In the genomic region with DNA sequence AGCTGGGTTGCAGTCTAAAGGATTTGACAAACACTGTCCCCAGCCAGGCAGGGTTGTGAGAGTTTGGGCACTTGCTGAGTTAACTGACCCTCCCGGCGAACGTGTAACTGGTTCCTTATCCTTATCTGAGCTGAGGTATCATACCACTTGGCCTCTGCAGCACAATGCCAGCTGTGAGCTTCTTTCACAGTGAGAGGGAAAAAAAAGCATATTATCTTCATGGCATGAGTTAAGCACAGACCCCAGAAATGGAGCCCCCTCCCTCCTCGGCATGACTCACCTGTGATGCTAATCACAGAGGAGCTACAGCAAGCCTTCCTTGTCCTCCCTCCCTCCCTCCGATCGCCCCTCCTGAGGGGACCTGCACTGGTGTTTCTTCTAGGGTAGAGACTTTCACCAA, we compare ENCODE assay signal across 22 cellular contexts.
DNase-seq lines count a peak whose midpoint lies in the region; ATAC-seq, FAIRE-seq and TF ChIP-seq lines count a peak whose summit lies in the region.
"Had no signal": no experiment of that assay in that cellular context is flagged by ENCODE, and none has a peak within 500 bp of the region (broad histone marks: within the 10 kb centered on the region; RNA-seq: fewer than 3 reads in every experiment).

No MANE protein-coding gene starts in this region.

- TF ChIP-seq POLR2A in H1 (IDR thresholded peaks at IDR 0.05; ENCODE audit: control extremely low read depth in 1 of 2, low read depth in 2 of 2, low read length in 2 of 2): no peak

- WGBS in H1 (ENCODE audit: extremely low coverage in 1 of 2, insufficient coverage in 1 of 2, insufficient read length in 1 of 2, insufficient replicate concordance in 2 of 2, low coverage in 1 of 2, low lambda C conversion rate in 2 of 2, missing lambda C conversion rate in 1 of 2), 2 experiments: 86% methylated on average over 6 of the region's 6 CpGs; no CpG with 5 or more reads in 1 of the 2 experiments
- no CpG with 5 or more reads among the region's 6 CpGs for WGBS in neuronal stem cell (ENCODE audit: extremely low coverage in 2 of 2, insufficient read length in 2 of 2, insufficient replicate concordance in 1 of 2), 2 donors

- TF ChIP-seq CTCF in right atrium auricular region (IDR thresholded peaks at IDR 0.05): no peak
- no peak for TF ChIP-seq CTCF in H1 (IDR thresholded peaks at IDR 0.05; ENCODE audit: control extremely low read depth in 1 of 3, insufficient read depth in 1 of 3, low read depth in 1 of 3, low read length in 3 of 3)

- H3K4ac ChIP-seq in H1 (replicated peaks; ENCODE audit: insufficient read length, low read depth, low read length) (no peak overlapping the region), neuronal stem cell (ENCODE audit: low read length) (no peak overlapping the region)

- H2BK12ac ChIP-seq in H1 (ENCODE audit: low read depth, low read length) (no peak overlapping the region), neuronal stem cell (ENCODE audit: low read length) (no peak overlapping the region)

- H3K27ac ChIP-seq in right atrium auricular region (no peak overlapping the region), H1 (ENCODE audit: low read depth, low read length) (no peak overlapping the region), neuronal stem cell (replicated peaks; ENCODE audit: low read length) (no peak overlapping the region)
- H3K27ac ChIP-seq: SJSA1 had no signal

- no peak for FAIRE-seq in H1 (lab: Jason Lieb, UNC)

- no peak overlapping the region for H3K23ac ChIP-seq in H1 (ENCODE audit: insufficient read length)
- H3K23ac ChIP-seq in neuronal stem cell (ENCODE audit: low read depth, low read length, poor library complexity): no peak overlapping the region

- POLR2A ChIA-PET in H1 (lab: Charles Lee; ENCODE audit: partially characterized antibody): no interaction called here

- TF ChIP-seq RAD21 in H1 (IDR thresholded peaks at IDR 0.05 in 1 of 2, conservative IDR thresholded peaks at IDR 0.05 in 1 of 2; ENCODE audit: low read depth in 2 of 2, low read length in 2 of 2): no peak

- H3K4me2 ChIP-seq in H1 (ENCODE audit: insufficient read depth in 1 of 2, low read depth in 2 of 2, low read length in 2 of 2): no peak overlapping the region
- no peak overlapping the region for H3K4me2 ChIP-seq in neuronal stem cell (ENCODE audit: insufficient read depth, low read length, poor library complexity, severe bottlenecking)

- H3K79me2 ChIP-seq in H1 (ENCODE audit: control insufficient read depth in 1 of 2, insufficient read depth in 2 of 2, low read length in 2 of 2): no peaks in the 10 kb centered on the region

- H3K23me2 ChIP-seq in H1 (ENCODE audit: low read depth, low read length): no peaks in the 10 kb centered on the region

- no peaks in the 10 kb centered on the region for H3K36me3 ChIP-seq in right atrium auricular region
- H3K36me3 ChIP-seq in H1 (ENCODE audit: control insufficient read depth in 2 of 4, insufficient read depth in 4 of 4, low read length in 3 of 4): no peaks in the 10 kb centered on the region
- H3K36me3 ChIP-seq in neuronal stem cell (replicated peaks in 1 of 2; ENCODE audit: control insufficient read depth in 2 of 2, insufficient read depth in 2 of 2, low read length in 2 of 2): no peaks in the 10 kb centered on the region
- H3K36me3 ChIP-seq: Peyer's patch, SJSA1 had no signal

- H4K91ac ChIP-seq in H1 (replicated peaks; ENCODE audit: insufficient read length, low read length) (no peak overlapping the region), neuronal stem cell (ENCODE audit: low read depth, low read length, poor library complexity) (no peak overlapping the region)

- H4K8ac ChIP-seq in H1 (ENCODE audit: extremely low read depth, insufficient read depth, low read length) (no peak overlapping the region), neuronal stem cell (ENCODE audit: low read depth, low read length) (no peak overlapping the region)

- H3K18ac ChIP-seq in H1 (ENCODE audit: extremely low read depth, low read length) (no peak overlapping the region), neuronal stem cell (ENCODE audit: low read length) (peak overlapping the region; percentile 27)

- H2AK5ac ChIP-seq in H1 (ENCODE audit: low read depth, low read length) (no peak overlapping the region), neuronal stem cell (ENCODE audit: low read depth, low read length) (no peak overlapping the region)

- H3K79me1 ChIP-seq in H1 (ENCODE audit: low read depth, low read length): no peaks in the 10 kb centered on the region
- H3K79me1 ChIP-seq in neuronal stem cell (ENCODE audit: low read depth, low read length): no peaks in the 10 kb centered on the region

- 0 out of 2 replicates have a peak overlapping the region, but pooled peaks have one; percentile 3 for H2AFZ ChIP-seq in H1 (ENCODE audit: low read length)
- no peak overlapping the region for H2AFZ ChIP-seq in neuronal stem cell (ENCODE audit: low read length)

- DNase-seq in Right ventricle myocardium inferior (ENCODE audit: missing footprints) (peak; percentile 42), right atrium auricular region (ENCODE audit: low spot score) (no peak), H1 (ENCODE audit: low read depth in 1 of 2, low spot score in 2 of 2) (no peak), neuronal stem cell (ENCODE audit: low spot score) (no peak), HPDE6-E6E7 (ENCODE audit: extremely low spot score) (no peak), posterior vena cava (ENCODE audit: low spot score) (no peak)
- DNase-seq: 8988T; AML-193; C1 segment of cervical spinal cord; CD8-positive, alpha-beta memory T cell; EL; GF-D8; KG1; NCI-H1105; NCI-H2081 treated with DMSO at 0.1 percent for 48 hours; NCI-H2171 treated with DMSO at 0.1 percent for 48 hours; NCI-H524 treated with DMSO at 0.1 percent for 48 hours; NCI-H82; Peyer's patch had no signal

- H3K9ac ChIP-seq in H1 (replicated peaks in 1 of 4; ENCODE audit: extremely low read depth in 1 of 4, low read depth in 3 of 4, low read length in 3 of 4) (no peak overlapping the region), neuronal stem cell (ENCODE audit: low read depth, low read length, poor library complexity) (no peak overlapping the region)

- CTCF ChIA-PET in H1 (lab: Charles Lee; ENCODE audit: partially characterized antibody): interaction anchor here (0.7 to 2.1 kb wide), 4 partner anchors 11 to 87 kb away, joined by 3 to 6 read pairs (median 4); no protein-coding TSS in a partner anchor

- H3K14ac ChIP-seq in H1 (ENCODE audit: insufficient read length) (no peak overlapping the region), neuronal stem cell (ENCODE audit: low read length) (no peak overlapping the region)

- H4K20me1 ChIP-seq in H1 (replicated peaks in 1 of 2; ENCODE audit: control insufficient read depth in 1 of 2, insufficient read depth in 2 of 2, low read length in 2 of 2): no peaks in the 10 kb centered on the region

- H2BK120ac ChIP-seq in H1 (replicated peaks; ENCODE audit: low read depth, low read length) (no peak overlapping the region), neuronal stem cell (ENCODE audit: low read depth, low read length) (no peak overlapping the region)

- H2BK20ac ChIP-seq in H1 (ENCODE audit: low read length): no peak overlapping the region

- TF ChIP-seq EP300 in H1 (IDR thresholded peaks at IDR 0.05; ENCODE audit: borderline replicate concordance in 1 of 2, low read depth in 2 of 2, low read length in 2 of 2): no peak

- H3K9me3 ChIP-seq in right atrium auricular region (no peaks in the 10 kb centered on the region), H1 (ENCODE audit: insufficient read depth in 2 of 2, low read depth in 1 of 2, low read length in 1 of 2) (no peaks in the 10 kb centered on the region), neuronal stem cell (replicated peaks in 1 of 2; ENCODE audit: control insufficient read depth in 2 of 2, insufficient read depth in 1 of 2, low read depth in 1 of 2, low read length in 2 of 2) (no peaks in the 10 kb centered on the region)
- H3K9me3 ChIP-seq: Peyer's patch, SJSA1 had no signal

- intact Hi-C loops in Right ventricle myocardium inferior (cut with DNase I): no loop called here
- intact Hi-C loops in posterior vena cava (cut with DNase I): no loop called here

- no peak overlapping the region for H4K5ac ChIP-seq in H1 (ENCODE audit: insufficient read length, low read depth, low read length)

- peaks cover 0 to 14% of the 10 kb centered on the region in 2 donors for H3K4me1 ChIP-seq in right atrium auricular region
- H3K4me1 ChIP-seq in H1 (replicated peaks in 1 of 4; ENCODE audit: control insufficient read depth in 3 of 4, insufficient read depth in 4 of 4, low read length in 3 of 4): peaks cover 0 to 6% (median 0%) of the 10 kb centered on the region in 4 experiments; a peak in 1 of 7 replicates
- peaks cover 4 to 16% of the 10 kb centered on the region in 2 donors for H3K4me1 ChIP-seq in neuronal stem cell (ENCODE audit: control insufficient read depth in 2 of 2, insufficient read depth in 1 of 2, low read depth in 1 of 2, low read length in 2 of 2)

- H3K4me3 ChIP-seq in right atrium auricular region (no peak overlapping the region), H1 (ENCODE audit: extremely low read depth in 1 of 4, insufficient read depth in 2 of 4, low read depth in 3 of 4, low read length in 4 of 4) (no peak overlapping the region), neuronal stem cell (ENCODE audit: low read length in 2 of 2) (no peak overlapping the region)
- H3K4me3 ChIP-seq: Peyer's patch, SJSA1 had no signal

- no peak for ATAC-seq in Right ventricle myocardium inferior
- ATAC-seq in HG02610 (IDR thresholded peaks at IDR 0.05; ENCODE audit: unreplicated experiment): no peak
- no peak for ATAC-seq in HG02798 (IDR thresholded peaks at IDR 0.05; ENCODE audit: poor library complexity, unreplicated experiment)

- H3K56ac ChIP-seq in H1 (replicated peaks; ENCODE audit: insufficient read length, low read depth, low read length): no peak overlapping the region

- H2BK15ac ChIP-seq in H1 (ENCODE audit: low read length): no peak overlapping the region
- no peak overlapping the region for H2BK15ac ChIP-seq in neuronal stem cell (ENCODE audit: low read length)

- no peak overlapping the region for H2BK5ac ChIP-seq in H1 (ENCODE audit: low read depth, low read length)
- H2BK5ac ChIP-seq in neuronal stem cell (ENCODE audit: low read length): no peak overlapping the region

- H3K27me3 ChIP-seq in right atrium auricular region (no peaks in the 10 kb centered on the region), H1 (replicated peaks in 1 of 4; ENCODE audit: control insufficient read depth in 3 of 4, extremely low read depth in 1 of 4, insufficient read depth in 3 of 4, low read length in 3 of 4) (no peaks in the 10 kb centered on the region), neuronal stem cell (ENCODE audit: control insufficient read depth in 3 of 3, insufficient read depth in 3 of 3, low read depth in 1 of 3, low read length in 3 of 3) (no peaks in the 10 kb centered on the region)
- H3K27me3 ChIP-seq: Peyer's patch, SJSA1 had no signal

TF ChIP-seq in H1, 55 proteins besides CTCF, POLR2A, EP300 and RAD21 (continues in another document):
- TF ChIP-seq FOSL1 (IDR thresholded peaks at IDR 0.05; ENCODE audit: insufficient read depth, low read depth, low read length) (no peak), KDM1A (IDR thresholded peaks at IDR 0.05; ENCODE audit: borderline replicate concordance, low read length) (no peak), POU5F1 (IDR thresholded peaks at IDR 0.05; ENCODE audit: low read depth, low read length) (no peak), ZNF274 (IDR thresholded peaks at IDR 0.05; ENCODE audit: borderline replicate concordance, extremely low read depth, low read length) (no peak), BCL11A (IDR thresholded peaks at IDR 0.05; ENCODE audit: low read depth in 2 of 2, low read length in 2 of 2) (no peak)
